Comparison of ENCODE assay signal across 20 cellular contexts in the genomic region with DNA sequence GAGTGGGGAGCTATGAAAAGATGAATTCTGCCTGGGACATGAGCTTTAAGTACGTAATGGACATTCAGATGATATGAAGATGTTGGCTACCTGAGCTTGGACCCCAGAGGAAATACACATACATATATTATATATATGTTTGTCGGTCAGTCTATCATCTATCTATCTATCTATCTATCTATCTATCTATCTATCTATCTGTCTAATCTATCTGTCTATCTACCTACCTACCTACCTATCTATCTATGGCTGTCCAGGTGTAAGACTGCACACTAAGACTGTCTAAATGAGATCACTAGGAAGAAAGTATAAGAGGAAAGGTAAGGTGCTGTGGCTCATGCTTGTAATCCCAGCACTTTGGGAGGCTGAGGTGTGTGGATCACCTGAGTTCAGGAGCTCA. TPM values are rescaled to one million over a fixed set of nuclear protein-coding genes. Genes with fewer than 3 reads are reported as not detected.
DNase-seq lines count a peak whose midpoint lies in the region; ATAC-seq, FAIRE-seq and TF ChIP-seq lines count a peak whose summit lies in the region.
"Had no signal": no experiment of that assay in that cellular context is flagged by ENCODE, and none has a peak within 500 bp of the region (broad histone marks: within the 10 kb centered on the region; RNA-seq: fewer than 3 reads in every experiment).

No MANE protein-coding gene starts in this region.

- H2AFZ ChIP-seq in K562 (ENCODE audit: low read depth, low read length) (no peak overlapping the region), mesenchymal stem cell (ENCODE audit: low read depth, low read length) (no peak overlapping the region)

- no peak overlapping the region for H2AK5ac ChIP-seq in mesenchymal stem cell (ENCODE audit: low read length, severe bottlenecking)

- H2BK12ac ChIP-seq in mesenchymal stem cell (ENCODE audit: low read length in 2 of 2), result no peak overlapping the region

- H3K4me2 ChIP-seq in K562 (ENCODE audit: insufficient read depth, low read length) (no peak overlapping the region), mesenchymal stem cell (ENCODE audit: low read length, poor library complexity, severe bottlenecking) (no peak overlapping the region)

- no peak overlapping the region for H3K14ac ChIP-seq in mesenchymal stem cell (ENCODE audit: low read length in 2 of 2)

- H3K9me3 ChIP-seq in K562 (replicated peaks; ENCODE audit: control insufficient read depth, insufficient read depth, low read depth, low read length) (no peaks in the 10 kb centered on the region), mesenchymal stem cell (ENCODE audit: control insufficient read depth, low read length) (no peaks in the 10 kb centered on the region), subcutaneous abdominal adipose tissue (ENCODE audit: control insufficient read depth in 5 of 5, low read length in 5 of 5) (no peaks in the 10 kb centered on the region)

- no peak for TF ChIP-seq EP300 in K562 (IDR thresholded peaks at IDR 0.05; ENCODE audit: low read length)

- H3K36me3 Mint-ChIP-seq in CD14-positive monocyte, result peaks cover 25 to 51% of the 10 kb centered on the region in 2 donors

- no peak for TF ChIP-seq RAD21 in K562 (CRISPR knock-in tag; conservative IDR thresholded peaks at IDR 0.05 in 1 of 2, IDR thresholded peaks at IDR 0.05 in 1 of 2)

- POLR2A ChIA-PET in K562 (lab: Yijun Ruan, JAX), result interaction anchor here (0.6 kb wide), 1 partner anchor 21 kb away, joined by 4 read pairs; no protein-coding TSS in a partner anchor

- H3K9ac ChIP-seq in K562 (ENCODE audit: insufficient read depth in 1 of 2, low read depth in 2 of 2, low read length in 2 of 2) (no peak overlapping the region), mesenchymal stem cell (ENCODE audit: low read length) (peak overlapping the region; percentile 29), subcutaneous abdominal adipose tissue (ENCODE audit: low read length in 5 of 5) (no peak overlapping the region)

- H3K27ac ChIP-seq in K562 (ENCODE audit: extremely low read depth, low read depth, low read length) (no peak overlapping the region), mesenchymal stem cell (ENCODE audit: low read length, poor library complexity, severe bottlenecking) (no peak overlapping the region), subcutaneous abdominal adipose tissue (ENCODE audit: low read depth, low read length) (peak overlapping the region; percentile 42)

- no peak for TF ChIP-seq POLR2A in K562 (conservative IDR thresholded peaks at IDR 0.05)

- ATAC-seq in K562 (no peak), GM18498 (IDR thresholded peaks at IDR 0.05; ENCODE audit: unreplicated experiment) (no peak), GM19455 (IDR thresholded peaks at IDR 0.05; ENCODE audit: unreplicated experiment) (no peak), HG02981 (IDR thresholded peaks at IDR 0.05; ENCODE audit: unreplicated experiment) (no peak)

- no peak overlapping the region for H4K91ac ChIP-seq in mesenchymal stem cell (ENCODE audit: low read length)

- H3K4me1 ChIP-seq in K562 (replicated peaks in 1 of 2; ENCODE audit: control insufficient read depth in 2 of 2, insufficient read depth in 2 of 2, low read length in 2 of 2), result peaks cover 3 to 5% of the 10 kb centered on the region in 2 experiments; a peak in 3 of 5 replicates
- peaks cover 3% of the 10 kb centered on the region for H3K4me1 ChIP-seq in mesenchymal stem cell (ENCODE audit: control insufficient read depth, insufficient read depth, low read depth, low read length)
- H3K4me1 ChIP-seq in subcutaneous abdominal adipose tissue (ENCODE audit: control insufficient read depth in 5 of 5, insufficient read depth in 5 of 5, low read length in 5 of 5), result peaks cover 0 to 12% (median 10%) of the 10 kb centered on the region in 5 donors

- H3K27me3 Mint-ChIP-seq in CD14-positive monocyte (ENCODE audit: low read depth in 3 of 3), result peaks cover 0 to 2% (median 0%) of the 10 kb centered on the region in 3 donors

- WGBS in K562 (ENCODE audit: insufficient coverage, low coverage, missing lambda C conversion rate), result 88% methylated on average over 2 of the region's 2 CpGs
- 100% methylated on average over 1 of the region's 2 CpGs for WGBS in mesenchymal stem cell

- no peak overlapping the region for H3K23ac ChIP-seq in mesenchymal stem cell (ENCODE audit: low read length in 2 of 2)

- H3K9me1 ChIP-seq in K562 (ENCODE audit: control insufficient read depth, insufficient read depth, low read length), result no peaks in the 10 kb centered on the region

- H3K4ac ChIP-seq in mesenchymal stem cell (ENCODE audit: low read depth in 1 of 2, low read length in 2 of 2), result no peak overlapping the region

- no peak overlapping the region for H2BK5ac ChIP-seq in mesenchymal stem cell (ENCODE audit: low read depth, low read length, poor library complexity, severe bottlenecking)

- no peak overlapping the region for H3K4me3 Mint-ChIP-seq in CD14-positive monocyte
- H3K4me3 Mint-ChIP-seq: H9 had no signal

- no peak overlapping the region for H2BK15ac ChIP-seq in mesenchymal stem cell (ENCODE audit: low read depth, poor library complexity, severe bottlenecking)

- peaks cover 27% of the 10 kb centered on the region for H3K4me1 Mint-ChIP-seq in CD14-positive monocyte

- TF ChIP-seq CTCF in CD14-positive monocyte (IDR thresholded peaks at IDR 0.05) (no peak), K562 (IDR thresholded peaks at IDR 0.05 in 2 of 3, conservative IDR thresholded peaks at IDR 0.05 in 1 of 3; ENCODE audit: insufficient read depth in 2 of 3, low read depth in 1 of 3, low read length in 3 of 3) (no peak)

- H4K20me1 ChIP-seq in K562 (replicated peaks; ENCODE audit: control insufficient read depth, insufficient read depth, low read length), result peaks cover 3% of the 10 kb centered on the region; the same call in 1 of the 2 replicates

- H3K79me2 ChIP-seq in K562 (ENCODE audit: control insufficient read depth, insufficient read depth, low read length), result no peaks in the 10 kb centered on the region

- H3K4me3 ChIP-seq in K562 (no peak overlapping the region), mesenchymal stem cell (ENCODE audit: insufficient read depth in 1 of 2, low read depth in 1 of 2, low read length in 2 of 2) (no peak overlapping the region), subcutaneous abdominal adipose tissue (ENCODE audit: low read depth in 1 of 5, low read length in 5 of 5) (no peak overlapping the region)

- no peaks in the 10 kb centered on the region for H3K9me3 Mint-ChIP-seq in CD14-positive monocyte
- H3K9me3 Mint-ChIP-seq: H9 had no signal

- in situ Hi-C loops in K562 (cut with MboI), result no loop called here

- peak overlapping the region; percentile 86 to 97 (median 90) for H3K27ac Mint-ChIP-seq in CD14-positive monocyte

- H4K8ac ChIP-seq in mesenchymal stem cell (ENCODE audit: low read length), result no peak overlapping the region

- CTCF ChIA-PET in K562 (lab: Yijun Ruan, JAX; ENCODE audit: low intra/inter-chr PET ratio), result no interaction called here

- intact Hi-C loops in CD14-positive monocyte (cut with micrococcal nuclease) (loop anchor here in 1 of 2 donors (2.0 kb wide), 1 partner anchor 17 kb away; a partner anchor contains a TSS), K562 (cut with micrococcal nuclease) (no loop called here)

- FAIRE-seq in K562 (lab: Jason Lieb, UNC), result no peak
- FAIRE-seq: RCC 7860 had no signal

- H3K36me3 ChIP-seq in K562 (ENCODE audit: control insufficient read depth, insufficient read depth, low read length) (peaks cover 4% of the 10 kb centered on the region; the same call in 1 of the 3 replicates), mesenchymal stem cell (ENCODE audit: control insufficient read depth in 1 of 2, insufficient read depth in 2 of 2, low read depth in 1 of 2, low read length in 2 of 2) (peaks cover 11 to 27% of the 10 kb centered on the region in 2 experiments), subcutaneous abdominal adipose tissue (ENCODE audit: control insufficient read depth in 5 of 5, insufficient read depth in 5 of 5, low read length in 5 of 5) (peaks cover 7 to 29% (median 10%) of the 10 kb centered on the region in 5 donors)

- no peak for DNase-seq in CD14-positive monocyte (ENCODE audit: low spot score)
- no peak for DNase-seq in K562 (ENCODE audit: extremely low read depth in 1 of 4, low spot score in 3 of 4)
- DNase-seq in mesenchymal stem cell, result no peak
- DNase-seq in COLO668 (lab: John Stamatoyannopoulos, UW; ENCODE audit: unreplicated experiment), result no peak
- DNase-seq: ACHN, C1 segment of cervical spinal cord, DND-41, H9, NCI-H1694 treated with DMSO at 0.1 percent for 48 hours, NCI-H510A, NCI-H748 treated with DMSO at 0.1 percent for 48 hours had no signal

- H3K27me3 ChIP-seq in K562 (ENCODE audit: control insufficient read depth in 2 of 2, insufficient read depth in 2 of 2, low read length in 2 of 2) (no peaks in the 10 kb centered on the region), mesenchymal stem cell (ENCODE audit: control insufficient read depth in 1 of 2, insufficient read depth in 1 of 2, low read length in 2 of 2) (no peaks in the 10 kb centered on the region), subcutaneous abdominal adipose tissue (ENCODE audit: control insufficient read depth in 5 of 5, insufficient read depth in 4 of 5, low read length in 5 of 5) (no peaks in the 10 kb centered on the region)

- H3K79me1 ChIP-seq in mesenchymal stem cell (replicated peaks; ENCODE audit: low read length, poor library complexity, severe bottlenecking), result peaks cover 2% of the 10 kb centered on the region

- no peak overlapping the region for H2BK120ac ChIP-seq in mesenchymal stem cell (ENCODE audit: low read depth, low read length)

- BruUV-seq in K562 (replicated peaks; lab: Mats Ljungman, UMichigan), result no TSS peak

- no peak overlapping the region for H3K18ac ChIP-seq in mesenchymal stem cell (ENCODE audit: low read depth in 1 of 2, low read length in 2 of 2)

RNA-seq across cellular contexts. Expression of a gene that starts 18.2 kb away (rescaled TPM):
- polyA plus RNA-seq in CD14-positive monocyte, result not detected
- not detected in 2 replicates for total RNA-seq in K562 (2011; cell fraction: chromatin; rRNA removed; ENCODE audit: low replicate concordance)
- total RNA-seq in K562 (2011; cell fraction: nucleolus; rRNA removed), result not detected in 2 replicates
- not detected in 2 replicates for total RNA-seq in K562 (2011; cell fraction: nucleoplasm; rRNA removed)
- 0.04 TPM in 1 of 2 replicates, not detected in the other for total RNA-seq in K562 (2014; rRNA removed)
- not detected in 2 replicates for total RNA-seq in K562 (2014; rRNA removed; fragmentation: Illumina TruSeq; extraction: Trizol)
- total RNA-seq in K562 (2015; rRNA removed; fragmentation: Illumina TruSeq; extraction: Trizol), result 0.08 TPM in 1 of 2 replicates, not detected in the other
- total RNA-seq in K562 (2021), result not detected in 2 replicates
- polyA plus RNA-seq in K562 (2011; rRNA removed), result 0.03 TPM in 1 of 2 replicates, not detected in the other
- 0.09 TPM in 1 of 2 replicates, not detected in the other for polyA plus RNA-seq in K562 (2011; cell fraction: cytosol; rRNA removed)
- polyA plus RNA-seq in K562 (2011; cell fraction: nucleus; rRNA removed), result 0.55 and 0.58 TPM in 2 replicates
- 0.04 and 0.30 TPM in 2 replicates for polyA plus RNA-seq in K562 (2012)
- not detected in 2 replicates for polyA plus RNA-seq in K562 (2014; fragmentation: Illumina TruSeq; extraction: Trizol)
- under 1 TPM in 1 of 2 experiments, not detected in 1; 0.01 TPM for polyA plus RNA-seq in K562 (2014; fragmentation: Nextera tagmentation; extraction: Ambion mirVana)
- 0.11 TPM in 1 of 2 replicates, not detected in the other for polyA plus RNA-seq in K562 (2014; rRNA removed)
- not detected in 2 replicates for polyA minus RNA-seq in K562 (2011; rRNA and poly(A)+ RNA removed)
- polyA minus RNA-seq in K562 (2011; cell fraction: cytosol; rRNA and poly(A)+ RNA removed), result not detected in 2 replicates
- not detected in 2 replicates for polyA minus RNA-seq in K562 (2011; cell fraction: nucleus; rRNA and poly(A)+ RNA removed)
- polyA plus RNA-seq in mesenchymal stem cell (2013, experiment 1 of 2), result 0.25 TPM
- 0.41 TPM for polyA plus RNA-seq in mesenchymal stem cell (2013, experiment 2 of 2)
- total RNA-seq: SK-MEL-5 had no signal

RNA-seq across cellular contexts. Expression of a gene that starts 37.7 kb away (rescaled TPM):
- polyA plus RNA-seq in CD14-positive monocyte (100 to 1,000 TPM; 186 to 192 TPM), K562 (2011; rRNA removed) (134 and 136 TPM in 2 replicates), K562 (2014; fragmentation: Illumina TruSeq; extraction: Trizol) (68.9 and 70.0 TPM in 2 replicates), K562 (2014; fragmentation: Nextera tagmentation; extraction: Ambion mirVana) (10 to 100 TPM; 22.2 to 64.3 TPM), K562 (2014; rRNA removed) (72.9 and 90.3 TPM in 2 replicates)
- total RNA-seq in K562 (2011; cell fraction: chromatin; rRNA removed; ENCODE audit: low replicate concordance), result 137 and 211 TPM in 2 replicates
- total RNA-seq in K562 (2011; cell fraction: nucleolus; rRNA removed), result 192 and 220 TPM in 2 replicates
- 181 and 186 TPM in 2 replicates for total RNA-seq in K562 (2011; cell fraction: nucleoplasm; rRNA removed)
- total RNA-seq in K562 (2014; rRNA removed) (47.1 and 48.2 TPM in 2 replicates), K562 (2014; rRNA removed; fragmentation: Illumina TruSeq; extraction: Trizol) (57.4 and 58.3 TPM in 2 replicates), K562 (2015; rRNA removed; fragmentation: Illumina TruSeq; extraction: Trizol) (84.4 and 85.9 TPM in 2 replicates), K562 (2021) (81.9 and 82.1 TPM in 2 replicates)
- polyA plus RNA-seq in K562 (2011; cell fraction: cytosol; rRNA removed), result 112 and 135 TPM in 2 replicates
- polyA plus RNA-seq in K562 (2011; cell fraction: nucleus; rRNA removed), result 225 and 242 TPM in 2 replicates
- 67.4 and 141 TPM in 2 replicates for polyA plus RNA-seq in K562 (2012)
- 51.3 and 57.7 TPM in 2 replicates for polyA minus RNA-seq in K562 (2011; rRNA and poly(A)+ RNA removed)
- 41.3 and 44.2 TPM in 2 replicates for polyA minus RNA-seq in K562 (2011; cell fraction: cytosol; rRNA and poly(A)+ RNA removed)
- 33.4 and 36.8 TPM in 2 replicates for polyA minus RNA-seq in K562 (2011; cell fraction: nucleus; rRNA and poly(A)+ RNA removed)
- polyA plus RNA-seq in mesenchymal stem cell (2013, experiment 1 of 2), result 214 TPM
- polyA plus RNA-seq in mesenchymal stem cell (2013, experiment 2 of 2), result 227 TPM

RNA-seq across cellular contexts. Expression of a gene that starts 60.0 kb away (rescaled TPM):
- polyA plus RNA-seq in CD14-positive monocyte (not detected), K562 (2011; rRNA removed) (not detected in 2 replicates), K562 (2014; fragmentation: Illumina TruSeq; extraction: Trizol) (not detected in 2 replicates), K562 (2014; fragmentation: Nextera tagmentation; extraction: Ambion mirVana) (not detected), K562 (2014; rRNA removed) (not detected in 2 replicates)
- total RNA-seq in K562 (2011; cell fraction: chromatin; rRNA removed; ENCODE audit: low replicate concordance), result not detected in 2 replicates
- total RNA-seq in K562 (2011; cell fraction: nucleolus; rRNA removed), result not detected in 2 replicates
- not detected in 2 replicates for total RNA-seq in K562 (2011; cell fraction: nucleoplasm; rRNA removed)
- total RNA-seq in K562 (2014; rRNA removed) (not detected in 2 replicates), K562 (2014; rRNA removed; fragmentation: Illumina TruSeq; extraction: Trizol) (not detected in 2 replicates), K562 (2015; rRNA removed; fragmentation: Illumina TruSeq; extraction: Trizol) (not detected in 2 replicates), K562 (2021) (not detected in 2 replicates)
- not detected in 2 replicates for polyA plus RNA-seq in K562 (2011; cell fraction: cytosol; rRNA removed)
- not detected in 2 replicates for polyA plus RNA-seq in K562 (2011; cell fraction: nucleus; rRNA removed)
- polyA plus RNA-seq in K562 (2012), result not detected in 2 replicates
- polyA minus RNA-seq in K562 (2011; rRNA and poly(A)+ RNA removed), result not detected in 2 replicates
- polyA minus RNA-seq in K562 (2011; cell fraction: cytosol; rRNA and poly(A)+ RNA removed), result not detected in 2 replicates
- polyA minus RNA-seq in K562 (2011; cell fraction: nucleus; rRNA and poly(A)+ RNA removed), result not detected in 2 replicates
- polyA plus RNA-seq in mesenchymal stem cell (2013, experiment 1 of 2), result not detected
- polyA plus RNA-seq in mesenchymal stem cell (2013, experiment 2 of 2), result not detected
- total RNA-seq: G401, H9, OCI-LY7, Right ventricle myocardium inferior, SK-MEL-5 had no signal
